26 cellular contexts compared by ENCODE assay signal in genomic region chr6:92550501-92550900, GRCh38.
"Had no signal": no experiment of that assay in that cellular context is flagged by ENCODE, and none has a peak within 500 bp of the region (broad histone marks: within the 10 kb centered on the region; RNA-seq: fewer than 3 reads in every experiment).

No MANE protein-coding gene starts in this region.

- H3K36me3 ChIP-seq: neural progenitor cell, ovary, right lobe of liver, sigmoid colon, suprapubic skin, tibial artery, transverse colon, upper lobe of right lung, uterus had no signal

- H3K9me3 ChIP-seq: ovary, psoas muscle, right lobe of liver, suprapubic skin, testis, tibial artery, transverse colon, upper lobe of right lung, uterus had no signal

- H3K27me3 ChIP-seq: neural progenitor cell, ovary, right lobe of liver, sigmoid colon, suprapubic skin, testis, tibial artery, transverse colon, upper lobe of right lung, uterus had no signal

- H3K4me3 ChIP-seq: neural progenitor cell, ovary, psoas muscle, right lobe of liver, sigmoid colon, suprapubic skin, testis, tibial artery, transverse colon, upper lobe of right lung, uterus had no signal

- H2AFZ ChIP-seq: neural progenitor cell, parathyroid adenoma had no signal

- ATAC-seq: natural killer cell; psoas muscle; right cardiac atrium; right lobe of liver; stimulated activated memory B cell treated with anti-CD40 and anti-IgM and Interleukin-4, amounts not matched to agents 10 μg/mL and 1 μg/mL and 100 μg/mL, for 72 hours; stimulated activated naive CD8-positive, alpha-beta T cell treated with anti-CD3 and anti-CD28 coated beads, Interleukin-15, amount 100 ng/mL, for 72 hours; stimulated activated naive CD8-positive, alpha-beta T cell treated with anti-CD3 and anti-CD28 coated beads, Interleukin-15, Interleukin-2, amounts not matched to agents 100 U/mL and 50 U/mL, for 24 hours; upper lobe of right lung had no signal

- H3K79me2 ChIP-seq: parathyroid adenoma had no signal

- DNase-seq: natural killer cell; occipital lobe; ovary; posterior cingulate gyrus; psoas muscle; right cardiac atrium; right lobe of liver; sigmoid colon; small intestine; stimulated activated CD4-positive, alpha-beta T cell treated with anti-CD3 and anti-CD28 coated beads, Interleukin-15, amount 100 ng/mL, for 24 hours; stimulated activated CD4-positive, alpha-beta T cell treated with anti-CD3 and anti-CD28 coated beads, Interleukin-4, amount 100 ng/mL, for 1 hour; stimulated activated CD4-positive, alpha-beta T cell treated with anti-CD3 and anti-CD28 coated beads, Interleukin-4, amount 100 ng/mL, for 4 hours; stimulated activated CD8-positive, alpha-beta memory T cell treated with anti-CD3 and anti-CD28 coated beads, Interleukin-4, amount 100 ng/mL, for 48 hours; stimulated activated naive CD4-positive, alpha-beta T cell; stimulated activated naive CD8-positive, alpha-beta T cell treated with anti-CD3 and anti-CD28 coated beads, Interleukin-15, amount 100 ng/mL, for 72 hours; stimulated activated naive CD8-positive, alpha-beta T cell treated with anti-CD3 and anti-CD28 coated beads, Interleukin-15, Interleukin-2, amounts not matched to agents 100 U/mL and 50 U/mL, for 24 hours; substantia nigra; testis; tibial artery; transverse colon; upper lobe of right lung; uterus had no signal

- H3K4me1 ChIP-seq: neural progenitor cell, parathyroid adenoma, psoas muscle, right lobe of liver, sigmoid colon, suprapubic skin, testis, tibial artery, transverse colon, upper lobe of right lung, uterus had no signal

- H3K4me2 ChIP-seq: neural progenitor cell had no signal

- H3K9ac ChIP-seq: neural progenitor cell, parathyroid adenoma had no signal

- H3K27ac ChIP-seq: neural progenitor cell, ovary, parathyroid adenoma, psoas muscle, right lobe of liver, sigmoid colon, suprapubic skin, testis, tibial artery, transverse colon, upper lobe of right lung, uterus had no signal
